In genomic region chr9:128001411-128002298, GRCh38 we compare ENCODE assay signal across 11 cellular contexts. TPM values are rescaled to one million over a fixed set of nuclear protein-coding genes. Genes with fewer than 3 reads are reported as not detected.
A peak's percentile ranks its signal among the peaks of the same experiment; 100 is the strongest.
DNase-seq lines count a peak whose midpoint lies in the region; ATAC-seq and TF ChIP-seq lines count a peak whose summit lies in the region.
"Had no signal": no experiment of that assay in that cellular context is flagged by ENCODE, and none has a peak within 500 bp of the region (broad histone marks: within the 10 kb centered on the region; RNA-seq: fewer than 3 reads in every experiment).

No MANE protein-coding gene starts in this region.

- H2AFZ ChIP-seq in parathyroid adenoma, result peak overlapping the region; percentile 50

- H3K9ac ChIP-seq in parathyroid adenoma, result no peak overlapping the region

- H3K27me3 ChIP-seq in parathyroid adenoma (ENCODE audit: control insufficient read depth, insufficient read depth, low read length), result no peaks in the 10 kb centered on the region

- no peaks in the 10 kb centered on the region for H3K9me3 ChIP-seq in parathyroid adenoma (ENCODE audit: control insufficient read depth, low read length)
- H3K9me3 ChIP-seq: HAP-1 had no signal

- DNase-seq in ELR (ENCODE audit: low read depth) (peak; percentile 95), fibroblast of peridontal ligament (ENCODE audit: extremely low read depth) (peak; percentile 84), left cardiac atrium (no peak), foreskin melanocyte (no peak)
- DNase-seq in effector CD4-positive, alpha-beta T cell, result no peak
- DNase-seq: activated naive CD4-positive, alpha-beta T cell treated with Interleukin-2 at 50 U/mL for 16 hours; MV-4-11 had no signal

- intact Hi-C loops in left cardiac atrium (cut with DNase I), result no loop called here

- no peak overlapping the region for H3K4me3 ChIP-seq in parathyroid adenoma (ENCODE audit: low read depth, low read length)
- H3K4me3 ChIP-seq: HAP-1 had no signal

- ATAC-seq in SK-N-SH treated with all-trans-retinoic acid at 6 μM for 48 hours, result peak; percentile 95
- ATAC-seq in left cardiac atrium, result no peak
- ATAC-seq in GM21529 (IDR thresholded peaks at IDR 0.05; ENCODE audit: unreplicated experiment), result no peak

- H3K79me2 ChIP-seq in parathyroid adenoma, result no peaks in the 10 kb centered on the region

- peak overlapping the region; percentile 36 for H3K27ac ChIP-seq in parathyroid adenoma

- TF ChIP-seq CTCF in parathyroid adenoma (IDR thresholded peaks at IDR 0.05), result no peak

- peak overlapping the region; percentile 15 for H3K4me2 ChIP-seq in parathyroid adenoma (ENCODE audit: low read length)

- H3K4me1 ChIP-seq in parathyroid adenoma, result peaks cover 4% of the 10 kb centered on the region
- H3K4me1 ChIP-seq: HAP-1 had no signal

- no peaks in the 10 kb centered on the region for H3K36me3 ChIP-seq in parathyroid adenoma (ENCODE audit: control insufficient read depth, insufficient read depth, low read length)
- H3K36me3 ChIP-seq: HAP-1 had no signal

TF ChIP-seq in SK-N-SH treated with all-trans-retinoic acid at 6 μM for 48 hours, 23 proteins besides CTCF, POLR2A, EP300 and RAD21:
- TF ChIP-seq ZNF8 (CRISPR knock-in tag; IDR thresholded peaks at IDR 0.05) (no peak), GLIS3 (CRISPR knock-in tag; IDR thresholded peaks at IDR 0.05) (no peak), ZNF70 (CRISPR knock-in tag; IDR thresholded peaks at IDR 0.05) (no peak), CREB5 (CRISPR knock-in tag; IDR thresholded peaks at IDR 0.05; ENCODE audit: low read depth) (no peak), ESRRG (CRISPR knock-in tag; IDR thresholded peaks at IDR 0.05) (no peak), SNAI2 (CRISPR knock-in tag; IDR thresholded peaks at IDR 0.05) (0 out of 2 replicates have a peak, but pooled peaks have one; percentile 65), TSHZ2 (CRISPR knock-in tag; IDR thresholded peaks at IDR 0.05) (peak; percentile 60; the same call in 1 of the 2 replicates), PPARA (CRISPR knock-in tag; IDR thresholded peaks at IDR 0.05; ENCODE audit: borderline replicate concordance) (no peak), ZFP30 (CRISPR knock-in tag; IDR thresholded peaks at IDR 0.05) (no peak), PATZ1 (CRISPR knock-in tag; IDR thresholded peaks at IDR 0.05; ENCODE audit: borderline replicate concordance) (no peak), TOX (CRISPR knock-in tag; IDR thresholded peaks at IDR 0.05; ENCODE audit: borderline replicate concordance) (no peak), ZC3H10 (CRISPR knock-in tag; IDR thresholded peaks at IDR 0.05) (no peak), ARNTL (CRISPR knock-in tag; IDR thresholded peaks at IDR 0.05; ENCODE audit: borderline replicate concordance, low read depth) (no peak), CSDC2 (CRISPR knock-in tag; IDR thresholded peaks at IDR 0.05) (no peak), CSRNP3 (CRISPR knock-in tag; IDR thresholded peaks at IDR 0.05) (no peak), BACH2 (CRISPR knock-in tag; IDR thresholded peaks at IDR 0.05; ENCODE audit: borderline replicate concordance) (no peak), ISL1 (CRISPR knock-in tag; IDR thresholded peaks at IDR 0.05) (no peak), ZFP3 (CRISPR knock-in tag; IDR thresholded peaks at IDR 0.05) (peak; percentile 60; the same call in 1 of the 2 replicates), TCF4 (CRISPR knock-in tag; IDR thresholded peaks at IDR 0.05; ENCODE audit: borderline replicate concordance) (peak; percentile 20; the same call in 1 of the 2 replicates), OSR1 (CRISPR knock-in tag; IDR thresholded peaks at IDR 0.05) (no peak), POU6F1 (CRISPR knock-in tag; IDR thresholded peaks at IDR 0.05; ENCODE audit: borderline replicate concordance, low read depth) (no peak), RARB (CRISPR knock-in tag; IDR thresholded peaks at IDR 0.05) (no peak), ZNF565 (CRISPR knock-in tag; conservative IDR thresholded peaks at IDR 0.05; ENCODE audit: low read depth) (no peak)

RNA-seq across cellular contexts. Expression of gene EEIG1, which starts 20.9 kb away (rescaled TPM):
- total RNA-seq in left cardiac atrium, result 10 to 100 TPM; 24.9 to 27.3 TPM

Comparison
In these comparisons a context has a peak if more than half of its experiments do, and no peak if none do; other contexts are left out.
1. DNase-seq: peak in ELR (single experiment) and fibroblast of peridontal ligament (single experiment); none in effector CD4-positive, alpha-beta T cell (single experiment), left cardiac atrium (single experiment) and foreskin melanocyte (single experiment).